Comparison of ENCODE assay signal across 18 cellular contexts in the genomic region with DNA sequence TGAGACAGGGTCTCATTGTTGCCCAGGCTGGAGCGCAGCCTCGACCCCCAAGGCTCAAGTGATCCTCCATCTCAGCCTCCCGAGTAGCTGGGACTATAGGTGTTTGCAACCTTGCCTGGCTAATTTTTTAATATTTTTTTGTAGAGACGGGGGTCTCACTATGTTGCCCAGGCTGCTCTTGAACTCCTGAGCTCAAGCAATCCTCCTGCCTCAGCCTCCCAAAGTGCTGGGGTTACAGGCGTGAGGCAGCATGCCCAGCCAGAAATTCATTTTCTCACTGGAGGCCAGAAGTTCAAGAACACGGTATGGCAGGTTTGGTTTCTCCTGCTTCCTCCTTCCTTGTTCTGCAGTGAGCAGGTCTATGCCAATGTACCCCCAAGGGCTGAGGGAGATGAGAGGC. TPM values are rescaled to one million over a fixed set of nuclear protein-coding genes. Genes with fewer than 3 reads are reported as not detected.
DNase-seq lines count a peak whose midpoint lies in the region; ATAC-seq, FAIRE-seq and TF ChIP-seq lines count a peak whose summit lies in the region.
"Had no signal": no experiment of that assay in that cellular context is flagged by ENCODE, and none has a peak within 500 bp of the region (broad histone marks: within the 10 kb centered on the region; RNA-seq: fewer than 3 reads in every experiment).

No MANE protein-coding gene starts in this region.

- H3K27ac Mint-ChIP-seq in Caco-2 (ENCODE audit: unreplicated experiment) = no peak overlapping the region

- H3K36me3 Mint-ChIP-seq in Caco-2 (ENCODE audit: insufficient read depth, unreplicated experiment) = no peaks in the 10 kb centered on the region

- no peak for TF ChIP-seq EP300 in K562 (IDR thresholded peaks at IDR 0.05; ENCODE audit: low read length)

- H3K9me1 ChIP-seq in K562 (ENCODE audit: control insufficient read depth, insufficient read depth, low read length) = no peaks in the 10 kb centered on the region

- peak overlapping the region; percentile 44; the same call in 1 of the 2 replicates for H2AFZ ChIP-seq in K562 (ENCODE audit: low read depth, low read length)

- H3K9me3 Mint-ChIP-seq in Caco-2 (ENCODE audit: unreplicated experiment) = no peaks in the 10 kb centered on the region

- H3K27ac ChIP-seq in K562 (ENCODE audit: extremely low read depth, low read depth, low read length) (peak overlapping the region; percentile 88), lower lobe of right lung (peak overlapping the region; percentile 86), spleen (peak overlapping the region; percentile 28 to 87 (median 82))
- H3K27ac ChIP-seq: colonic mucosa had no signal

- no peaks in the 10 kb centered on the region for H4K20me1 ChIP-seq in K562 (replicated peaks; ENCODE audit: control insufficient read depth, insufficient read depth, low read length)

- H3K27me3 ChIP-seq in Caco-2 (replicated peaks; ENCODE audit: control insufficient read depth, insufficient read depth, low read length) (no peaks in the 10 kb centered on the region), K562 (ENCODE audit: control insufficient read depth in 2 of 2, insufficient read depth in 2 of 2, low read length in 2 of 2) (no peaks in the 10 kb centered on the region), lower lobe of right lung (ENCODE audit: low read depth) (no peaks in the 10 kb centered on the region), spleen (replicated peaks in 1 of 7) (no peaks in the 10 kb centered on the region)
- H3K27me3 ChIP-seq: colonic mucosa had no signal

- no peak overlapping the region for H3K4me3 ChIP-seq in Caco-2 (ENCODE audit: low read depth, low read length)
- H3K4me3 ChIP-seq in K562 = no peak overlapping the region; the same call in 1 of the 2 replicates
- peak overlapping the region; percentile 65 for H3K4me3 ChIP-seq in lower lobe of right lung
- H3K4me3 ChIP-seq in spleen = peak overlapping the region in 2 of 8 donors; percentile 14 to 71
- H3K4me3 ChIP-seq: colonic mucosa, GM12878 had no signal

- in situ Hi-C loops in K562 (cut with MboI) = no loop called here

- 23% methylated on average over 6 of the region's 6 CpGs for WGBS in K562 (ENCODE audit: insufficient coverage, low coverage, missing lambda C conversion rate)
- 74 to 86% (median 78%) methylated on average over 6 of the region's 6 CpGs for WGBS in spleen, 5 donors

- POLR2A ChIA-PET in Caco-2 (lab: Charles Lee) (no interaction called here), K562 (lab: Yijun Ruan, JAX) (interaction anchor here (1.2 kb wide), 1 partner anchor 22 kb away, joined by 3 read pairs; no protein-coding TSS in a partner anchor)

- H3K9ac ChIP-seq in K562 (ENCODE audit: insufficient read depth in 1 of 2, low read depth in 2 of 2, low read length in 2 of 2) = peak overlapping the region; percentile 55 to 62; a peak in 3 of 4 replicates

- H3K9me3 ChIP-seq in Caco-2 = no peaks in the 10 kb centered on the region
- H3K9me3 ChIP-seq in K562 (replicated peaks; ENCODE audit: control insufficient read depth, insufficient read depth, low read depth, low read length) = no peaks in the 10 kb centered on the region
- H3K9me3 ChIP-seq in lower lobe of right lung = no peaks in the 10 kb centered on the region
- no peaks in the 10 kb centered on the region for H3K9me3 ChIP-seq in spleen
- H3K9me3 ChIP-seq: colonic mucosa had no signal

- H3K4me1 ChIP-seq in Caco-2 (peaks cover 45% of the 10 kb centered on the region), K562 (replicated peaks in 1 of 2; ENCODE audit: control insufficient read depth in 2 of 2, insufficient read depth in 2 of 2, low read length in 2 of 2) (peaks cover 27 to 58% of the 10 kb centered on the region in 2 experiments), lower lobe of right lung (peaks cover 48% of the 10 kb centered on the region), spleen (peaks cover 0 to 79% (median 36%) of the 10 kb centered on the region in 6 donors)
- H3K4me1 ChIP-seq: colonic mucosa had no signal

- no peak for FAIRE-seq in K562 (lab: Jason Lieb, UNC)
- FAIRE-seq: D721Med, H1 had no signal

- H3K4me3 Mint-ChIP-seq in Caco-2 (ENCODE audit: unreplicated experiment) = peak overlapping the region; percentile 63

- H3K4me1 Mint-ChIP-seq in Caco-2 (ENCODE audit: low read depth, unreplicated experiment) = peaks cover 42% of the 10 kb centered on the region

- TF ChIP-seq POLR2A in K562 (conservative IDR thresholded peaks at IDR 0.05) (no peak), spleen (IDR thresholded peaks at IDR 0.05) (no peak)

- CTCF ChIA-PET in Caco-2 (lab: Charles Lee) = interaction anchor here (0.9 kb wide), 1 partner anchor 59 kb away, joined by 3 read pairs; no protein-coding TSS in a partner anchor
- CTCF ChIA-PET in K562 (lab: Yijun Ruan, JAX; ENCODE audit: low intra/inter-chr PET ratio) = no interaction called here

- BruUV-seq in Caco-2 (replicated peaks; lab: Mats Ljungman, UMichigan) (no TSS peak), K562 (replicated peaks; lab: Mats Ljungman, UMichigan) (no TSS peak)

- intact Hi-C loops in Caco-2 (cut with micrococcal nuclease; ENCODE audit: unreplicated experiment) = no loop called here
- intact Hi-C loops in K562 (cut with micrococcal nuclease) = no loop called here
- intact Hi-C loops in lower lobe of right lung (cut with DNase I) = no loop called here
- intact Hi-C loops in spleen (cut with DNase I; ENCODE audit: low total_unique reads) = no loop called here

- H3K4me2 ChIP-seq in K562 (ENCODE audit: insufficient read depth, low read length) = peak overlapping the region; percentile 83

- H3K27me3 Mint-ChIP-seq in Caco-2 (ENCODE audit: insufficient read depth, unreplicated experiment) = no peaks in the 10 kb centered on the region

- ATAC-seq in K562 = 0 out of 3 replicates have a peak, but pooled peaks have one; percentile 17
- no peak for ATAC-seq in lower lobe of right lung
- ATAC-seq in GM21360 (IDR thresholded peaks at IDR 0.05; ENCODE audit: unreplicated experiment) = no peak
- ATAC-seq in GM21737 (IDR thresholded peaks at IDR 0.05; ENCODE audit: unreplicated experiment) = no peak

- TF ChIP-seq RAD21 in K562 (CRISPR knock-in tag; conservative IDR thresholded peaks at IDR 0.05 in 1 of 2, IDR thresholded peaks at IDR 0.05 in 1 of 2) = no peak

- H3K36me3 ChIP-seq in Caco-2 (ENCODE audit: control insufficient read depth, insufficient read depth, low read length) = no peaks in the 10 kb centered on the region
- H3K36me3 ChIP-seq in K562 (ENCODE audit: control insufficient read depth, insufficient read depth, low read length) = no peaks in the 10 kb centered on the region; the same call in 2 of the 3 replicates
- no peaks in the 10 kb centered on the region for H3K36me3 ChIP-seq in lower lobe of right lung
- H3K36me3 ChIP-seq in spleen = no peaks in the 10 kb centered on the region
- H3K36me3 ChIP-seq: colonic mucosa had no signal

- TF ChIP-seq CTCF in Caco-2 (IDR thresholded peaks at IDR 0.05; ENCODE audit: insufficient read depth in 1 of 2, low read depth in 1 of 2, low read length in 1 of 2, severe bottlenecking in 1 of 2, unreplicated experiment in 1 of 2) (no peak), K562 (IDR thresholded peaks at IDR 0.05 in 2 of 3, conservative IDR thresholded peaks at IDR 0.05 in 1 of 3; ENCODE audit: insufficient read depth in 2 of 3, low read depth in 1 of 3, low read length in 3 of 3) (no peak), lower lobe of right lung (IDR thresholded peaks at IDR 0.05) (no peak), spleen (IDR thresholded peaks at IDR 0.05 in 8 of 11, conservative IDR thresholded peaks at IDR 0.05 in 3 of 11) (no peak)

- DNase-seq in Caco-2 (no peak), K562 (ENCODE audit: extremely low read depth in 1 of 4, low spot score in 3 of 4) (peak in 1 of 4 experiments; percentile 41), lower lobe of right lung (no peak), spleen (no peak), NCI-H1105 treated with DMSO at 0.1 percent for 48 hours (lab: John Stamatoyannopoulos, UW) (no peak), RKO (ENCODE audit: low spot score) (no peak)
- DNase-seq: activated CD4-positive, CD25-positive, alpha-beta regulatory T cell; activated CD8-positive, alpha-beta memory T cell treated with anti-CD3 and anti-CD28 coated beads for 24 hours; colonic mucosa; NCI-H1436; stimulated activated naive CD4-positive, alpha-beta T cell had no signal

- peaks cover 19% of the 10 kb centered on the region for H3K79me2 ChIP-seq in K562 (ENCODE audit: control insufficient read depth, insufficient read depth, low read length)

RNA-seq across cellular contexts. Expression of gene RNASE1, which starts 3.7 kb away (rescaled TPM):
- total RNA-seq in Caco-2 (2022) = 1.2 and 1.5 TPM in 2 replicates
- 7.9 and 16.0 TPM in 2 replicates for total RNA-seq in K562 (2011; cell fraction: chromatin; rRNA removed; ENCODE audit: low replicate concordance)
- total RNA-seq in K562 (2011; cell fraction: nucleolus; rRNA removed) = 21.0 and 22.2 TPM in 2 replicates
- 18.3 and 20.5 TPM in 2 replicates for total RNA-seq in K562 (2011; cell fraction: nucleoplasm; rRNA removed)
- 10.7 and 12.7 TPM in 2 replicates for total RNA-seq in K562 (2014; rRNA removed)
- 6.6 and 9.8 TPM in 2 replicates for total RNA-seq in K562 (2014; rRNA removed; fragmentation: Illumina TruSeq; extraction: Trizol)
- total RNA-seq in K562 (2015; rRNA removed; fragmentation: Illumina TruSeq; extraction: Trizol) = 13.9 and 16.9 TPM in 2 replicates
- 6.4 and 6.8 TPM in 2 replicates for total RNA-seq in K562 (2021)
- polyA plus RNA-seq in K562 (2011; rRNA removed) = 24.5 and 46.3 TPM in 2 replicates
- 49.2 and 64.0 TPM in 2 replicates for polyA plus RNA-seq in K562 (2011; cell fraction: cytosol; rRNA removed)
- 13.0 and 27.7 TPM in 2 replicates for polyA plus RNA-seq in K562 (2011; cell fraction: nucleus; rRNA removed)
- polyA plus RNA-seq in K562 (2012) = 20.5 and 22.5 TPM in 2 replicates
- polyA plus RNA-seq in K562 (2014; fragmentation: Illumina TruSeq; extraction: Trizol) = 11.7 and 19.4 TPM in 2 replicates
- 10 to 100 TPM; 33.1 to 33.3 TPM for polyA plus RNA-seq in K562 (2014; fragmentation: Nextera tagmentation; extraction: Ambion mirVana)
- polyA plus RNA-seq in K562 (2014; rRNA removed) = 11.2 and 22.3 TPM in 2 replicates
- polyA minus RNA-seq in K562 (2011; rRNA and poly(A)+ RNA removed) = 20.5 and 23.2 TPM in 2 replicates
- polyA minus RNA-seq in K562 (2011; cell fraction: cytosol; rRNA and poly(A)+ RNA removed) = 4.5 and 6.8 TPM in 2 replicates
- 1.6 and 6.7 TPM in 2 replicates for polyA minus RNA-seq in K562 (2011; cell fraction: nucleus; rRNA and poly(A)+ RNA removed)
- 694 TPM for total RNA-seq in lower lobe of right lung
- 100 to 1,000 TPM; 145 to 497 (median 339) TPM for total RNA-seq in spleen
- 100 to 1,000 TPM in 1 of 3 donors, 10 to 100 TPM in 2; 61.9 to 151 (median 79.0) TPM for polyA plus RNA-seq in spleen
- total RNA-seq: T-helper 1 cell treated with Interleukin-12 subunit alpha and Interleukin-12 subunit beta and Interleukin-4 antibody, amounts not matched to agents 30 ng/mL and 1 ng/mL, for 36 hours had no signal

RNA-seq across cellular contexts. Expression of gene RNASE6, which starts 17.9 kb away (rescaled TPM):
- total RNA-seq in Caco-2 (2022) (not detected in 2 replicates), K562 (2014; rRNA removed) (0.12 and 0.14 TPM in 2 replicates), K562 (2014; rRNA removed; fragmentation: Illumina TruSeq; extraction: Trizol) (0.22 and 0.29 TPM in 2 replicates), K562 (2015; rRNA removed; fragmentation: Illumina TruSeq; extraction: Trizol) (0.54 and 0.87 TPM in 2 replicates), K562 (2021) (not detected in 2 replicates), lower lobe of right lung (27.3 TPM), spleen (100 to 1,000 TPM in 2 of 7 donors, 10 to 100 TPM in 5; 15.2 to 162 (median 40.5) TPM)
- 0.30 TPM in 1 of 2 replicates, not detected in the other for total RNA-seq in K562 (2011; cell fraction: chromatin; rRNA removed; ENCODE audit: low replicate concordance)
- total RNA-seq in K562 (2011; cell fraction: nucleolus; rRNA removed) = not detected in 2 replicates
- total RNA-seq in K562 (2011; cell fraction: nucleoplasm; rRNA removed) = 0.66 TPM in 1 of 2 replicates, not detected in the other
- polyA plus RNA-seq in K562 (2011; rRNA removed) (0.38 and 1.2 TPM in 2 replicates), K562 (2014; fragmentation: Illumina TruSeq; extraction: Trizol) (0.42 and 0.71 TPM in 2 replicates), K562 (2014; fragmentation: Nextera tagmentation; extraction: Ambion mirVana) (1 to 10 TPM in 1 of 2 experiments, under 1 TPM in 1; 0.69 to 1.0 TPM), K562 (2014; rRNA removed) (not detected in 2 replicates), spleen (100 to 1,000 TPM in 1 of 3 donors, 10 to 100 TPM in 2; 45.4 to 193 (median 63.6) TPM)
- 0.57 and 1.2 TPM in 2 replicates for polyA plus RNA-seq in K562 (2011; cell fraction: cytosol; rRNA removed)
- 1.00 TPM in 1 of 2 replicates, not detected in the other for polyA plus RNA-seq in K562 (2011; cell fraction: nucleus; rRNA removed)
- 0.29 and 1.2 TPM in 2 replicates for polyA plus RNA-seq in K562 (2012)
- 0.32 and 0.66 TPM in 2 replicates for polyA minus RNA-seq in K562 (2011; rRNA and poly(A)+ RNA removed)
- not detected in 2 replicates for polyA minus RNA-seq in K562 (2011; cell fraction: cytosol; rRNA and poly(A)+ RNA removed)
- 0.33 TPM in 1 of 2 replicates, not detected in the other for polyA minus RNA-seq in K562 (2011; cell fraction: nucleus; rRNA and poly(A)+ RNA removed)
- total RNA-seq: G401, H1 had no signal

RNA-seq across cellular contexts. Expression of gene EDDM3B, which starts 30.7 kb away (rescaled TPM):
- total RNA-seq in Caco-2 (2022) (not detected in 2 replicates), K562 (2014; rRNA removed) (not detected in 2 replicates), K562 (2014; rRNA removed; fragmentation: Illumina TruSeq; extraction: Trizol) (not detected in 2 replicates), K562 (2015; rRNA removed; fragmentation: Illumina TruSeq; extraction: Trizol) (not detected in 2 replicates), K562 (2021) (not detected in 2 replicates), lower lobe of right lung (not detected), spleen (not detected)
- not detected in 2 replicates for total RNA-seq in K562 (2011; cell fraction: chromatin; rRNA removed; ENCODE audit: low replicate concordance)
- total RNA-seq in K562 (2011; cell fraction: nucleolus; rRNA removed) = not detected in 2 replicates
- not detected in 2 replicates for total RNA-seq in K562 (2011; cell fraction: nucleoplasm; rRNA removed)
- polyA plus RNA-seq in K562 (2011; rRNA removed) (not detected in 2 replicates), K562 (2014; fragmentation: Illumina TruSeq; extraction: Trizol) (not detected in 2 replicates), K562 (2014; fragmentation: Nextera tagmentation; extraction: Ambion mirVana) (not detected), K562 (2014; rRNA removed) (not detected in 2 replicates), spleen (not detected)
- not detected in 2 replicates for polyA plus RNA-seq in K562 (2011; cell fraction: cytosol; rRNA removed)
- polyA plus RNA-seq in K562 (2011; cell fraction: nucleus; rRNA removed) = not detected in 2 replicates
- not detected in 2 replicates for polyA plus RNA-seq in K562 (2012)
- polyA minus RNA-seq in K562 (2011; rRNA and poly(A)+ RNA removed) = not detected in 2 replicates
- polyA minus RNA-seq in K562 (2011; cell fraction: cytosol; rRNA and poly(A)+ RNA removed) = not detected in 2 replicates
- not detected in 2 replicates for polyA minus RNA-seq in K562 (2011; cell fraction: nucleus; rRNA and poly(A)+ RNA removed)
- total RNA-seq: colonic mucosa; G401; GM12878; H1; T-helper 1 cell treated with Interleukin-12 subunit alpha and Interleukin-12 subunit beta and Interleukin-4 antibody, amounts not matched to agents 30 ng/mL and 1 ng/mL, for 36 hours had no signal
- polyA plus RNA-seq: GM12878, H1 had no signal

RNA-seq across cellular contexts. Expression of gene EDDM3A, which starts 53.2 kb away (rescaled TPM):
- total RNA-seq in Caco-2 (2022) = not detected in 2 replicates
- not detected in 2 replicates for total RNA-seq in K562 (2011; cell fraction: chromatin; rRNA removed; ENCODE audit: low replicate concordance)
- total RNA-seq in K562 (2011; cell fraction: nucleolus; rRNA removed) = not detected in 2 replicates
- not detected in 2 replicates for total RNA-seq in K562 (2011; cell fraction: nucleoplasm; rRNA removed)
- total RNA-seq in K562 (2014; rRNA removed) = not detected in 2 replicates
- total RNA-seq in K562 (2014; rRNA removed; fragmentation: Illumina TruSeq; extraction: Trizol) = not detected in 2 replicates
- not detected in 2 replicates for total RNA-seq in K562 (2015; rRNA removed; fragmentation: Illumina TruSeq; extraction: Trizol)
- total RNA-seq in K562 (2021) = not detected in 2 replicates
- polyA plus RNA-seq in K562 (2011; rRNA removed) = not detected in 2 replicates
- polyA plus RNA-seq in K562 (2011; cell fraction: cytosol; rRNA removed) = not detected in 2 replicates
- not detected in 2 replicates for polyA plus RNA-seq in K562 (2011; cell fraction: nucleus; rRNA removed)
- not detected in 2 replicates for polyA plus RNA-seq in K562 (2012)
- polyA plus RNA-seq in K562 (2014; fragmentation: Illumina TruSeq; extraction: Trizol) = not detected in 2 replicates
- polyA plus RNA-seq in K562 (2014; fragmentation: Nextera tagmentation; extraction: Ambion mirVana) = not detected
- not detected in 2 replicates for polyA plus RNA-seq in K562 (2014; rRNA removed)
- not detected in 2 replicates for polyA minus RNA-seq in K562 (2011; rRNA and poly(A)+ RNA removed)
- polyA minus RNA-seq in K562 (2011; cell fraction: cytosol; rRNA and poly(A)+ RNA removed) = not detected in 2 replicates
- not detected in 2 replicates for polyA minus RNA-seq in K562 (2011; cell fraction: nucleus; rRNA and poly(A)+ RNA removed)
- not detected for total RNA-seq in lower lobe of right lung
- total RNA-seq in spleen = not detected
- polyA plus RNA-seq in spleen = under 1 TPM in 1 of 3 donors, not detected in 2; 0.24 TPM
- total RNA-seq: colonic mucosa; G401; GM12878; H1; T-helper 1 cell treated with Interleukin-12 subunit alpha and Interleukin-12 subunit beta and Interleukin-4 antibody, amounts not matched to agents 30 ng/mL and 1 ng/mL, for 36 hours had no signal
- polyA plus RNA-seq: GM12878 had no signal

Comparison
In these comparisons a context has a peak if more than half of its experiments do, and no peak if none do; other contexts are left out.
1. RNA of gene RNASE1, which starts 3.7 kb away (total RNA-seq): 694 TPM in lower lobe of right lung (single experiment) and 145 to 497 TPM in spleen; 6.4 to 22.2 TPM in K562 and 1.2 to 1.5 TPM in Caco-2; every median in the first group is over 4 times any median in the second.
2. RNA of gene RNASE6, which starts 17.9 kb away (total RNA-seq): 15.2 to 162 TPM in spleen and 27.3 TPM in lower lobe of right lung (single experiment); 0.12 to 0.87 TPM in K562 and not detected in Caco-2; every median in the first group is over 4 times any median in the second.
3. Peak in every context shown above with its lines, with median percentiles within 50 percentile points of each other: H3K27ac ChIP-seq.